Comparison of ENCODE assay signal across 2 cellular contexts in the genomic region with DNA sequence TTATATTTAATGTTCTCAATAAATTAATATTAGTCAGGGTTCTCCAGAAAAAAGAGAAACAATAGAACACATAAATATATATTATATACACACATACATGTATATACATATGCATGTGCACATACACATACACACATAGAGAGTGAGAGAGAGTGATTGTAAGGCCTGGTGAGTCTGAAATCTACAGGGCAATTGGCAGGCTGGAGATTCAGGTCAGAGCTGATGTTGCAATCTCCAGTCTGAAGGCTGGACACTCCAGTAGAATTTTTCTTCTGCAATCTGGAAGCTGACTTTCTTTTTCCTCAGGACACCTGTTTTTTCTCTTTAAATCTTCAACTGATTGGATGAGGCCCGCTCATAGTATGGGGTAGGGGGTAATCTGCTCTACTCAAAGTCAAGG.
TF ChIP-seq lines count a peak whose summit lies in the region.

No MANE protein-coding gene starts in this region.

TF ChIP-seq in GM12878, 131 proteins besides CTCF, POLR2A, EP300 and RAD21:
- no peak for TF ChIP-seq SIX5 (IDR thresholded peaks at IDR 0.05; ENCODE audit: low read depth, low read length, severe bottlenecking)
- TF ChIP-seq KDM1A (IDR thresholded peaks at IDR 0.05; ENCODE audit: borderline replicate concordance): no peak
- no peak for TF ChIP-seq NFIC (IDR thresholded peaks at IDR 0.05; ENCODE audit: low read depth, low read length)
- TF ChIP-seq MYC (IDR thresholded peaks at IDR 0.05; ENCODE audit: insufficient read depth, insufficient read length, insufficient replicate concordance, low read length, severe bottlenecking): no peak
- TF ChIP-seq SMAD1 (IDR thresholded peaks at IDR 0.05; ENCODE audit: low read depth, partially characterized antibody): no peak
- TF ChIP-seq CHD1 (IDR thresholded peaks at IDR 0.05; ENCODE audit: low read depth, low read length): no peak
TF ChIP-seq in GM12878: peak in this region for 0.

TF ChIP-seq in HepG2, 621 proteins besides CTCF, POLR2A, EP300 and RAD21:
- TF ChIP-seq CEBPB (IDR thresholded peaks at IDR 0.05; ENCODE audit: borderline replicate concordance, low read depth, low read length): peak; percentile 60
- no peak for TF ChIP-seq ZBTB20 (CRISPR knock-in tag; IDR thresholded peaks at IDR 0.05; ENCODE audit: borderline replicate concordance, low read depth)
TF ChIP-seq in HepG2: peak in this region for 1.
